ENCODE assay signal across 20 cellular contexts in genomic region chrX:4043951-4044350, GRCh38.
"Had no signal": no experiment of that assay in that cellular context is flagged by ENCODE, and none has a peak within 500 bp of the region (broad histone marks: within the 10 kb centered on the region; RNA-seq: fewer than 3 reads in every experiment).

No MANE protein-coding gene starts in this region.

- ATAC-seq: activated CD8-positive, alpha-beta T cell treated with anti-CD3 and anti-CD28 coated beads for 36 hours; activated T-helper 17 cell treated with anti-CD3 and anti-CD28 coated beads, Interleukin-2, amount 50 U/mL, for 72 hours; body of pancreas; foreskin keratinocyte had no signal

- H3K27ac ChIP-seq: body of pancreas, foreskin keratinocyte, left ventricle myocardium inferior, sigmoid colon, thyroid gland had no signal

- H3K36me3 ChIP-seq: left ventricle myocardium inferior, sigmoid colon, thyroid gland had no signal

- H3K4me3 ChIP-seq: body of pancreas, left ventricle myocardium inferior, sigmoid colon, thyroid gland had no signal

- H3K4me1 ChIP-seq: body of pancreas, foreskin keratinocyte, left ventricle myocardium inferior, sigmoid colon, thyroid gland had no signal

- DNase-seq: activated CD4-positive, alpha-beta T cell treated with anti-CD3 and anti-CD28 coated beads, Interleukin-2, amount 10 ng/mL, durations not matched to agents 24 days and 14 days; activated CD8-positive, alpha-beta T cell treated with anti-CD3 and anti-CD28 coated beads for 36 hours; activated naive CD4-positive, alpha-beta T cell; activated naive CD8-positive, alpha-beta T cell treated with anti-CD3 and anti-CD28 coated beads, Interleukin-2, amount 10 ng/mL, durations not matched to agents 7 days and 5 days; activated T-cell treated with anti-CD3 and anti-CD28 coated beads, Interleukin-2, amount 50 U/mL, for 1 hour; amygdala; body of pancreas; central memory CD4-positive, alpha-beta T cell; foreskin keratinocyte; kidney; left ventricle myocardium inferior; mammary epithelial cell; midbrain; occipital lobe; posterior cingulate gyrus; sigmoid colon; stimulated activated naive CD4-positive, alpha-beta T cell treated with Interleukin-2 at 50 U/mL for 16 hours; T1000; thyroid gland had no signal

- H3K9me3 ChIP-seq: body of pancreas, left ventricle myocardium inferior, sigmoid colon, thyroid gland had no signal

- H3K27me3 ChIP-seq: body of pancreas, foreskin keratinocyte, sigmoid colon, thyroid gland had no signal
